Comparison of ENCODE assay signal across 25 cellular contexts in genomic region chr18:59091204-59091603, GRCh38.
"Had no signal": no experiment of that assay in that cellular context is flagged by ENCODE, and none has a peak within 500 bp of the region (broad histone marks: within the 10 kb centered on the region; RNA-seq: fewer than 3 reads in every experiment).

No MANE protein-coding gene starts in this region.

- H3K27ac Mint-ChIP-seq: activated B cell treated with CpG ODN at 0.5 μM for 24 hours; activated CD4-positive, alpha-beta memory T cell treated with anti-CD3 and anti-CD28 coated beads for 36 hours; activated CD4-positive, alpha-beta T cell treated with anti-CD3 and anti-CD28 coated beads, Interleukin-2, amount 10 ng/mL, durations not matched to agents 24 days and 14 days; activated naive CD4-positive, alpha-beta T cell treated with anti-CD3 and anti-CD28 coated beads, Interleukin-2, amount 10 ng/mL, durations not matched to agents 7 days and 5 days; activated naive CD8-positive, alpha-beta T cell treated with anti-CD3 and anti-CD28 coated beads for 36 hours; activated T-helper 17 cell treated with anti-CD3 and anti-CD28 coated beads, Interleukin-2, amount 50 U/mL, for 72 hours; T-helper 17 cell had no signal

- H3K36me3 Mint-ChIP-seq: activated CD4-positive, alpha-beta memory T cell treated with anti-CD3 and anti-CD28 coated beads for 36 hours; activated naive CD4-positive, alpha-beta T cell treated with anti-CD3 and anti-CD28 coated beads, Interleukin-2, amount 10 ng/mL, durations not matched to agents 7 days and 5 days; activated naive CD8-positive, alpha-beta T cell treated with anti-CD3 and anti-CD28 coated beads for 36 hours had no signal

- H3K9me3 Mint-ChIP-seq: activated CD4-positive, alpha-beta memory T cell treated with anti-CD3 and anti-CD28 coated beads for 36 hours; activated CD4-positive, alpha-beta T cell treated with anti-CD3 and anti-CD28 coated beads, Interleukin-2, amount 10 ng/mL, durations not matched to agents 24 days and 14 days; activated naive CD4-positive, alpha-beta T cell treated with anti-CD3 and anti-CD28 coated beads, Interleukin-2, amount 10 ng/mL, durations not matched to agents 7 days and 5 days; activated naive CD8-positive, alpha-beta T cell treated with anti-CD3 and anti-CD28 coated beads for 36 hours; activated T-cell treated with anti-CD3 and anti-CD28 coated beads, Interleukin-2, amount 50 U/mL, for 4 hours; activated T-helper 17 cell treated with anti-CD3 and anti-CD28 coated beads, Interleukin-2, amount 50 U/mL, for 72 hours had no signal

- H3K4me3 Mint-ChIP-seq: activated B cell treated with CpG ODN at 0.5 μM for 24 hours; activated CD4-positive, alpha-beta memory T cell treated with anti-CD3 and anti-CD28 coated beads for 36 hours; activated CD4-positive, alpha-beta T cell treated with anti-CD3 and anti-CD28 coated beads, Interleukin-2, amount 10 ng/mL, durations not matched to agents 24 days and 14 days; activated naive CD4-positive, alpha-beta T cell treated with anti-CD3 and anti-CD28 coated beads, Interleukin-2, amount 10 ng/mL, durations not matched to agents 7 days and 5 days; activated naive CD8-positive, alpha-beta T cell treated with anti-CD3 and anti-CD28 coated beads for 36 hours; activated T-cell treated with anti-CD3 and anti-CD28 coated beads, Interleukin-2, amount 50 U/mL, for 4 hours; activated T-helper 17 cell treated with anti-CD3 and anti-CD28 coated beads, Interleukin-2, amount 50 U/mL, for 72 hours; T-helper 17 cell had no signal

- H3K27me3 Mint-ChIP-seq: activated B cell treated with CpG ODN at 0.5 μM for 24 hours; activated naive CD8-positive, alpha-beta T cell treated with anti-CD3 and anti-CD28 coated beads for 36 hours had no signal

- H3K4me1 Mint-ChIP-seq: activated CD4-positive, alpha-beta T cell treated with anti-CD3 and anti-CD28 coated beads, Interleukin-2, amount 10 ng/mL, durations not matched to agents 24 days and 14 days; activated naive CD4-positive, alpha-beta T cell treated with anti-CD3 and anti-CD28 coated beads, Interleukin-2, amount 10 ng/mL, durations not matched to agents 7 days and 5 days; activated T-helper 17 cell treated with anti-CD3 and anti-CD28 coated beads, Interleukin-2, amount 50 U/mL, for 72 hours had no signal

- H3K27me3 ChIP-seq: brain microvascular endothelial cell had no signal

- DNase-seq: activated B cell treated with CpG ODN at 0.5 μM for 24 hours; activated CD4-positive, alpha-beta memory T cell treated with anti-CD3 and anti-CD28 coated beads for 36 hours; activated CD4-positive, alpha-beta T cell treated with anti-CD3 and anti-CD28 coated beads for 1 hour; activated CD4-positive, alpha-beta T cell treated with anti-CD3 and anti-CD28 coated beads, Interleukin-2, amount 10 ng/mL, durations not matched to agents 24 days and 14 days; activated CD8-positive, alpha-beta memory T cell treated with anti-CD3 and anti-CD28 coated beads for 24 hours; activated gamma-delta T cell; activated naive CD4-positive, alpha-beta T cell treated with anti-CD3 and anti-CD28 coated beads, Interleukin-2, amount 10 ng/mL, durations not matched to agents 7 days and 5 days; activated naive CD8-positive, alpha-beta T cell treated with anti-CD3 and anti-CD28 coated beads for 36 hours; activated T-cell treated with anti-CD3 and anti-CD28 coated beads, Interleukin-2, amount 50 U/mL, for 4 hours; brain microvascular endothelial cell; cerebellar nuclear complex; KG1; NCI-H1048; NCI-H146; NCI-H187 treated with DMSO at 0.1 percent for 48 hours; NCI-H2171; NCI-H2227 treated with DMSO at 0.1 percent for 48 hours; NCI-H446 treated with DMSO at 0.1 percent for 48 hours; NCI-H524 treated with DMSO at 0.1 percent for 48 hours; NCI-H748 treated with DMSO at 0.1 percent for 48 hours; PC-3; SHP77; T-helper 17 cell; T-helper 9 cell had no signal

- H3K36me3 ChIP-seq: brain microvascular endothelial cell had no signal

- H3K27ac ChIP-seq: brain microvascular endothelial cell had no signal
